Comparison of ENCODE assay signal across 14 cellular contexts in genomic region chr6:7846971-7847818, GRCh38.
DNase-seq lines count a peak whose midpoint lies in the region; ATAC-seq and TF ChIP-seq lines count a peak whose summit lies in the region.
"Had no signal": no experiment of that assay in that cellular context is flagged by ENCODE, and none has a peak within 500 bp of the region (broad histone marks: within the 10 kb centered on the region; RNA-seq: fewer than 3 reads in every experiment).

No MANE protein-coding gene starts in this region.

- no peaks in the 10 kb centered on the region for H3K27me3 ChIP-seq in H9 (ENCODE audit: insufficient read depth, low read length)
- H3K27me3 ChIP-seq: gastroesophageal sphincter, transverse colon had no signal

- H4K8ac ChIP-seq in H9 (replicated peaks; ENCODE audit: insufficient read length, low read depth, low read length): no peak overlapping the region

- no peaks in the 10 kb centered on the region for H3K4me1 ChIP-seq in H9 (ENCODE audit: insufficient read depth, low read length)
- H3K4me1 ChIP-seq: gastroesophageal sphincter, transverse colon had no signal

- H3K14ac ChIP-seq in H9 (ENCODE audit: insufficient read depth, low read length): no peak overlapping the region

- no CpG with 5 or more reads among the region's 7 CpGs for WGBS in H9 (ENCODE audit: extremely low coverage, insufficient read length, low lambda C conversion rate)

- no peak overlapping the region for H3K27ac ChIP-seq in H9 (ENCODE audit: insufficient read length, low read depth, low read length)
- H3K27ac ChIP-seq: gastroesophageal sphincter, transverse colon had no signal

- H3K9me3 ChIP-seq in H9 (ENCODE audit: control insufficient read depth, low read depth, low read length): no peaks in the 10 kb centered on the region

- no peak overlapping the region for H4K91ac ChIP-seq in H9 (ENCODE audit: insufficient read length, low read depth, low read length)

- H2BK12ac ChIP-seq in H9 (ENCODE audit: insufficient read length, low read depth, low read length): no peak overlapping the region

- H3K4me1 Mint-ChIP-seq in H9: peaks cover 4 to 7% of the 10 kb centered on the region in 2 experiments
- H3K4me1 Mint-ChIP-seq: neural crest cell had no signal

- no peak overlapping the region for H2AFZ ChIP-seq in H9 (ENCODE audit: low read length)

- H3K23ac ChIP-seq in H9 (ENCODE audit: insufficient read length, low read depth, low read length): no peak overlapping the region

- H3K23me2 ChIP-seq in H9 (ENCODE audit: insufficient read length, low read depth, low read length, poor library complexity, severe bottlenecking): no peaks in the 10 kb centered on the region

- H2BK15ac ChIP-seq in H9 (ENCODE audit: low read depth, low read length): no peak overlapping the region

- DNase-seq in H9 (no peak), amniotic epithelial cell (ENCODE audit: low read depth) (peak; percentile 67), fibroblast of the conjunctiva (ENCODE audit: low read depth) (peak; percentile 17), renal cortical epithelial cell (ENCODE audit: low read depth) (peak; percentile 6), NCI-H69 (lab: John Stamatoyannopoulos, UW) (no peak), foreskin melanocyte (no peak)
- DNase-seq: activated CD4-positive, alpha-beta T cell treated with anti-CD3 and anti-CD28 coated beads, Interleukin-2, amount 50 U/mL, for 4 hours; activated effector memory CD4-positive, alpha-beta T cell treated with Interleukin-2 at 50 U/mL for 16 hours; transverse colon had no signal

- peaks cover 16 to 22% of the 10 kb centered on the region in 2 experiments; a peak in 4 of 5 replicates for H3K9me3 Mint-ChIP-seq in H9

- H2AK5ac ChIP-seq in H9 (ENCODE audit: insufficient read length, low read length): no peak overlapping the region

- no peak for ATAC-seq in GM21737 (IDR thresholded peaks at IDR 0.05; ENCODE audit: unreplicated experiment)
- no peak for ATAC-seq in HG03432 (IDR thresholded peaks at IDR 0.05; ENCODE audit: unreplicated experiment)
- ATAC-seq: gastroesophageal sphincter had no signal

- H3K36me3 Mint-ChIP-seq in H9 (ENCODE audit: insufficient read depth in 1 of 3, low read depth in 3 of 3): peaks cover 0 to 16% (median 6%) of the 10 kb centered on the region in 3 experiments; a peak in 5 of 7 replicates

- no peaks in the 10 kb centered on the region for H3K79me2 ChIP-seq in H9 (ENCODE audit: insufficient read depth, low read length)

- H2BK120ac ChIP-seq in H9 (ENCODE audit: low read depth, low read length, poor library complexity, severe bottlenecking): no peak overlapping the region

- no peak overlapping the region for H3K4ac ChIP-seq in H9 (ENCODE audit: low read depth, low read length)

- no peak overlapping the region for H3K56ac ChIP-seq in H9 (ENCODE audit: insufficient read length, low read depth, low read length)

- H3K4me2 ChIP-seq in H9 (ENCODE audit: insufficient read depth, insufficient read length, low read length): no peak overlapping the region

- peak; percentile 48 for TF ChIP-seq CTCF in H9 (conservative IDR thresholded peaks at IDR 0.05)

- H2BK5ac ChIP-seq in H9 (ENCODE audit: insufficient read length, low read length): no peak overlapping the region

- no peak overlapping the region for H3T11ph ChIP-seq in H9 (ENCODE audit: low read length)

- H3K4me3 Mint-ChIP-seq in H9: no peak overlapping the region
- H3K4me3 Mint-ChIP-seq: neural crest cell; T-helper 1 cell treated with Interleukin-12 subunit alpha and Interleukin-12 subunit beta and Interleukin-4 antibody, amounts not matched to agents 30 μg/mL and 1 μg/mL, for 36 hours had no signal

- no peak overlapping the region for H2BK20ac ChIP-seq in H9 (ENCODE audit: low read depth, low read length, poor library complexity, severe bottlenecking)

- H3K79me1 ChIP-seq in H9 (ENCODE audit: insufficient read depth, low read depth, low read length, poor library complexity, severe bottlenecking): no peaks in the 10 kb centered on the region

- no peak overlapping the region for H3K18ac ChIP-seq in H9 (ENCODE audit: insufficient read length, low read depth, low read length)

- H4K20me1 ChIP-seq in H9 (ENCODE audit: control insufficient read depth, insufficient read depth, insufficient read length): no peaks in the 10 kb centered on the region

- no peaks in the 10 kb centered on the region; the same call in 1 of the 2 replicates for H3K27me3 Mint-ChIP-seq in H9 (ENCODE audit: low read depth)

- H4K5ac ChIP-seq in H9 (ENCODE audit: insufficient read length, low read depth, low read length): no peak overlapping the region

- H3K9ac ChIP-seq in H9 (ENCODE audit: extremely low read depth, insufficient read length, low read length): no peak overlapping the region

- H3K27ac Mint-ChIP-seq in H9: no peak overlapping the region
- H3K27ac Mint-ChIP-seq: T-helper 1 cell treated with Interleukin-12 subunit alpha and Interleukin-12 subunit beta and Interleukin-4 antibody, amounts not matched to agents 30 μg/mL and 1 μg/mL, for 36 hours had no signal

Comparison
In these comparisons a context has a peak if more than half of its experiments do, and no peak if none do; other contexts are left out.
1. DNase-seq: peak in amniotic epithelial cell (single experiment), fibroblast of the conjunctiva (single experiment) and renal cortical epithelial cell (single experiment); none in H9 (single experiment), NCI-H69 (single experiment) and foreskin melanocyte (single experiment).